Comparison of ENCODE assay signal across 16 cellular contexts in genomic region chr17:4475001-4475400, GRCh38. TPM values are rescaled to one million over a fixed set of nuclear protein-coding genes. Genes with fewer than 3 reads are reported as not detected.
"Had no signal": no experiment of that assay in that cellular context is flagged by ENCODE, and none has a peak within 500 bp of the region (broad histone marks: within the 10 kb centered on the region; RNA-seq: fewer than 3 reads in every experiment).

No MANE protein-coding gene starts in this region.

- H3K36me3 ChIP-seq: right atrium auricular region, suprapubic skin had no signal

- H3K9ac ChIP-seq: parathyroid adenoma had no signal

- H3K9me3 Mint-ChIP-seq: activated naive CD8-positive, alpha-beta T cell treated with anti-CD3 and anti-CD28 coated beads for 36 hours; activated T-cell treated with anti-CD3 and anti-CD28 coated beads, Interleukin-2, amount 50 U/mL, for 4 hours; neural crest cell; T-helper 2 cell treated with Interferon-gamma antibody and Interleukin-4, amounts not matched to agents 5 μg/mL and 100 μg/mL, for 36 hours had no signal

- DNase-seq: activated CD4-positive, alpha-beta T cell treated with anti-CD3 and anti-CD28 coated beads, Interleukin-2, amount 50 U/mL, for 4 hours; activated effector memory CD4-positive, alpha-beta T cell treated with anti-CD3 and anti-CD28 coated beads, Interleukin-2, amount 50 U/mL, for 16 hours; activated naive CD8-positive, alpha-beta T cell treated with anti-CD3 and anti-CD28 coated beads for 36 hours; activated T-cell treated with anti-CD3 and anti-CD28 coated beads, Interleukin-2, amount 50 U/mL, for 4 hours; anterior cingulate cortex; dorsolateral prefrontal cortex; head of caudate nucleus; stimulated activated CD4-positive, alpha-beta T cell treated with anti-CD3 and anti-CD28 coated beads, Interleukin-2, amount 100 ng/mL, for 24 hours; stimulated activated naive CD4-positive, alpha-beta T cell treated with Interleukin-2 at 50 U/mL for 16 hours had no signal

- H3K79me2 ChIP-seq: parathyroid adenoma had no signal

- H3K27me3 ChIP-seq: dorsolateral prefrontal cortex, right atrium auricular region had no signal

- ATAC-seq: activated CD4-positive, CD25-positive, alpha-beta regulatory T cell treated with anti-CD3 and anti-CD28 coated beads, Interleukin-2, amount 50 U/mL, for 24 hours; activated T-cell treated with anti-CD3 and anti-CD28 coated beads, Interleukin-2, amount 50 U/mL, for 4 hours; esophagus mucosa had no signal

- H3K4me3 Mint-ChIP-seq: activated naive CD8-positive, alpha-beta T cell treated with anti-CD3 and anti-CD28 coated beads for 36 hours; activated T-cell treated with anti-CD3 and anti-CD28 coated beads, Interleukin-2, amount 50 U/mL, for 4 hours; neural crest cell; T-helper 2 cell treated with Interferon-gamma antibody and Interleukin-4, amounts not matched to agents 5 μg/mL and 100 μg/mL, for 36 hours had no signal

- H3K4me1 ChIP-seq: parathyroid adenoma had no signal

- H3K27me3 Mint-ChIP-seq: activated naive CD8-positive, alpha-beta T cell treated with anti-CD3 and anti-CD28 coated beads for 36 hours had no signal

- H3K9me3 ChIP-seq: right atrium auricular region, suprapubic skin had no signal

- H2AFZ ChIP-seq: parathyroid adenoma had no signal

- H3K27ac ChIP-seq: dorsolateral prefrontal cortex, parathyroid adenoma, right atrium auricular region, suprapubic skin had no signal

- H3K36me3 Mint-ChIP-seq: activated naive CD8-positive, alpha-beta T cell treated with anti-CD3 and anti-CD28 coated beads for 36 hours had no signal

- H3K27ac Mint-ChIP-seq: activated naive CD8-positive, alpha-beta T cell treated with anti-CD3 and anti-CD28 coated beads for 36 hours; T-helper 2 cell treated with Interferon-gamma antibody and Interleukin-4, amounts not matched to agents 5 μg/mL and 100 μg/mL, for 36 hours had no signal

- H3K4me3 ChIP-seq: dorsolateral prefrontal cortex, right atrium auricular region, suprapubic skin had no signal

- H3K4me1 Mint-ChIP-seq: neural crest cell had no signal

RNA-seq across cellular contexts. Expression of gene SPNS3, which starts 41.3 kb away (rescaled TPM):
- total RNA-seq: neural crest cell, right atrium auricular region had no signal
